1 cellular context compared by ENCODE assay signal in the genomic region with DNA sequence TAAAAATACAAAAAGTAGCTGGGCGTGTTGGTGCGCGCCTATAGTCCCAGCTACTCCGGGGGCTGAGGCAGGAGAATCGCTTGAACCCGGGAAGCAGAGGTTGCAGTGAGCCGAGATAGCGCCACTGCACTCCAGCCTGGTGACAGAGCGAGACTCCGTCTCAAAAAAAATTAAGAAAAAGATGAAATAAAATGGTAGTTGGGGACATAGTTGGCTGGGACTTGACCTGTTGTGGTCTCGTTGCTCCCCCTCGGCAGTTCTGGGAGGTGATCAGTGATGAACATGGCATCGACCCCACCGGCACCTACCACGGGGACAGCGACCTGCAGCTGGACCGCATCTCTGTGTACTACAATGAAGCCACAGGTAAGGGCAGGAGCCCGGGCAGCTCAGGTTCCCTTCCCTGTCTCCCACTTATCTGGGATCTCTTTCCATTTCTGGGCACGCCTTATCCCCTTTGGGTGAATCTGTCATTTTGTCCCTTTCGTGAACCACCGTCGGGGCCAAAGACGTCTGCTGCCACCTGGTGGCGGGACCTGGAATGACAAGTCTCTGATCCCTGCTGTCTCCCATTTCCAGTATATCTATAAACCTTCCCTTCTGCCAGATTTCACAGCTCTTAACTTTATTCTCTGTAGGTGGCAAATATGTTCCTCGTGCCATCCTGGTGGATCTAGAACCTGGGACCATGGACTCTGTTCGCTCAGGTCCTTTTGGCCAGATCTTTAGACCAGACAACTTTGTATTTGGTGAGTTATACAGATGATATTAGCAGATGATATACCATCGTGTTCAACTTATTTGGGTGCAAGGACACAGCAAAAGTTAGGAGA.
A peak's percentile ranks its signal among the peaks of the same experiment; 100 is the strongest.
TF ChIP-seq lines count a peak whose summit lies in the region.

No MANE protein-coding gene starts in this region.

TF ChIP-seq in K562, 482 proteins besides CTCF, POLR2A, EP300 and RAD21 (continued from another document):
- TF ChIP-seq DMBX1 (CRISPR knock-in tag; IDR thresholded peaks at IDR 0.05; ENCODE audit: borderline replicate concordance) (no peak), TAF1 (IDR thresholded peaks at IDR 0.05; ENCODE audit: control insufficient read depth, extremely low read depth, insufficient read depth, low read length, severe bottlenecking) (no peak), DACH1 (IDR thresholded peaks at IDR 0.05; ENCODE audit: partially characterized antibody) (no peak), ZNF76 (CRISPR knock-in tag; IDR thresholded peaks at IDR 0.05; ENCODE audit: borderline replicate concordance) (no peak), SMARCE1 (IDR thresholded peaks at IDR 0.05) (no peak), NCOR1 (IDR thresholded peaks at IDR 0.05) (0 out of 2 replicates have a peak, but pooled peaks have one; percentile 25), SP1 (CRISPR knock-in tag; IDR thresholded peaks at IDR 0.05) (peak; percentile 57; the same call in 1 of the 2 replicates), NFIX (CRISPR knock-in tag; IDR thresholded peaks at IDR 0.05; ENCODE audit: low read depth) (no peak), HCFC1 (IDR thresholded peaks at IDR 0.05; ENCODE audit: low read depth, low read length) (peak; percentile 50; the same call in 1 of the 2 replicates), BCOR (IDR thresholded peaks at IDR 0.05) (no peak), C11orf30 (IDR thresholded peaks at IDR 0.05; ENCODE audit: low read depth) (no peak), ZNF165 (CRISPR knock-in tag; IDR thresholded peaks at IDR 0.05; ENCODE audit: borderline replicate concordance) (no peak), CBX3 (IDR thresholded peaks at IDR 0.05; ENCODE audit: borderline replicate concordance in 1 of 2, low read length in 2 of 2) (peak in 1 of 2 experiments; percentile 40; a peak in 1 of 3 replicates), PYGO2 (tag; IDR thresholded peaks at IDR 0.05) (no peak), RBBP5 (IDR thresholded peaks at IDR 0.05; ENCODE audit: borderline replicate concordance, insufficient read depth, low read length, poor library complexity, severe bottlenecking) (no peak), CBFA2T2 (conservative IDR thresholded peaks at IDR 0.05) (no peak)
- TF ChIP-seq, protein P1, sequence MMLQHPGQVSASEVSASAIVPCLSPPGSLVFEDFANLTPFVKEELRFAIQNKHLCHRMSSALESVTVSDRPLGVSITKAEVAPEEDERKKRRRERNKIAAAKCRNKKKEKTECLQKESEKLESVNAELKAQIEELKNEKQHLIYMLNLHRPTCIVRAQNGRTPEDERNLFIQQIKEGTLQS (IDR thresholded peaks at IDR 0.05): no peak
- TF ChIP-seq, protein P1 (CRISPR knock-in tag; conservative IDR thresholded peaks at IDR 0.05): no peak
- TF ChIP-seq, protein P2, sequence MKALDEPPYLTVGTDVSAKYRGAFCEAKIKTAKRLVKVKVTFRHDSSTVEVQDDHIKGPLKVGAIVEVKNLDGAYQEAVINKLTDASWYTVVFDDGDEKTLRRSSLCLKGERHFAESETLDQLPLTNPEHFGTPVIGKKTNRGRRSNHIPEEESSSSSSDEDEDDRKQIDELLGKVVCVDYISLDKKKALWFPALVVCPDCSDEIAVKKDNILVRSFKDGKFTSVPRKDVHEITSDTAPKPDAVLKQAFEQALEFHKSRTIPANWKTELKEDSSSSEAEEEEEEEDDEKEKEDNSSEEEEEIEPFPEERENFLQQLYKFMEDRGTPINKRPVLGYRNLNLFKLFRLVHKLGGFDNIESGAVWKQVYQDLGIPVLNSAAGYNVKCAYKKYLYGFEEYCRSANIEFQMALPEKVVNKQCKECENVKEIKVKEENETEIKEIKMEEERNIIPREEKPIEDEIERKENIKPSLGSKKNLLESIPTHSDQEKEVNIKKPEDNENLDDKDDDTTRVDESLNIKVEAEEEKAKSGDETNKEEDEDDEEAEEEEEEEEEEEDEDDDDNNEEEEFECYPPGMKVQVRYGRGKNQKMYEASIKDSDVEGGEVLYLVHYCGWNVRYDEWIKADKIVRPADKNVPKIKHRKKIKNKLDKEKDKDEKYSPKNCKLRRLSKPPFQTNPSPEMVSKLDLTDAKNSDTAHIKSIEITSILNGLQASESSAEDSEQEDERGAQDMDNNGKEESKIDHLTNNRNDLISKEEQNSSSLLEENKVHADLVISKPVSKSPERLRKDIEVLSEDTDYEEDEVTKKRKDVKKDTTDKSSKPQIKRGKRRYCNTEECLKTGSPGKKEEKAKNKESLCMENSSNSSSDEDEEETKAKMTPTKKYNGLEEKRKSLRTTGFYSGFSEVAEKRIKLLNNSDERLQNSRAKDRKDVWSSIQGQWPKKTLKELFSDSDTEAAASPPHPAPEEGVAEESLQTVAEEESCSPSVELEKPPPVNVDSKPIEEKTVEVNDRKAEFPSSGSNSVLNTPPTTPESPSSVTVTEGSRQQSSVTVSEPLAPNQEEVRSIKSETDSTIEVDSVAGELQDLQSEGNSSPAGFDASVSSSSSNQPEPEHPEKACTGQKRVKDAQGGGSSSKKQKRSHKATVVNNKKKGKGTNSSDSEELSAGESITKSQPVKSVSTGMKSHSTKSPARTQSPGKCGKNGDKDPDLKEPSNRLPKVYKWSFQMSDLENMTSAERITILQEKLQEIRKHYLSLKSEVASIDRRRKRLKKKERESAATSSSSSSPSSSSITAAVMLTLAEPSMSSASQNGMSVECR (CRISPR knock-in tag; IDR thresholded peaks at IDR 0.05): peak; percentile 83
- TF ChIP-seq, protein P3, sequence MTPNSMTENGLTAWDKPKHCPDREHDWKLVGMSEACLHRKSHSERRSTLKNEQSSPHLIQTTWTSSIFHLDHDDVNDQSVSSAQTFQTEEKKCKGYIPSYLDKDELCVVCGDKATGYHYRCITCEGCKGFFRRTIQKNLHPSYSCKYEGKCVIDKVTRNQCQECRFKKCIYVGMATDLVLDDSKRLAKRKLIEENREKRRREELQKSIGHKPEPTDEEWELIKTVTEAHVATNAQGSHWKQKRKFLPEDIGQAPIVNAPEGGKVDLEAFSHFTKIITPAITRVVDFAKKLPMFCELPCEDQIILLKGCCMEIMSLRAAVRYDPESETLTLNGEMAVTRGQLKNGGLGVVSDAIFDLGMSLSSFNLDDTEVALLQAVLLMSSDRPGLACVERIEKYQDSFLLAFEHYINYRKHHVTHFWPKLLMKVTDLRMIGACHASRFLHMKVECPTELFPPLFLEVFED (CRISPR knock-in tag; conservative IDR thresholded peaks at IDR 0.05): 0 out of 2 replicates have a peak, but pooled peaks have one; percentile 3
- TF ChIP-seq, protein P4, sequence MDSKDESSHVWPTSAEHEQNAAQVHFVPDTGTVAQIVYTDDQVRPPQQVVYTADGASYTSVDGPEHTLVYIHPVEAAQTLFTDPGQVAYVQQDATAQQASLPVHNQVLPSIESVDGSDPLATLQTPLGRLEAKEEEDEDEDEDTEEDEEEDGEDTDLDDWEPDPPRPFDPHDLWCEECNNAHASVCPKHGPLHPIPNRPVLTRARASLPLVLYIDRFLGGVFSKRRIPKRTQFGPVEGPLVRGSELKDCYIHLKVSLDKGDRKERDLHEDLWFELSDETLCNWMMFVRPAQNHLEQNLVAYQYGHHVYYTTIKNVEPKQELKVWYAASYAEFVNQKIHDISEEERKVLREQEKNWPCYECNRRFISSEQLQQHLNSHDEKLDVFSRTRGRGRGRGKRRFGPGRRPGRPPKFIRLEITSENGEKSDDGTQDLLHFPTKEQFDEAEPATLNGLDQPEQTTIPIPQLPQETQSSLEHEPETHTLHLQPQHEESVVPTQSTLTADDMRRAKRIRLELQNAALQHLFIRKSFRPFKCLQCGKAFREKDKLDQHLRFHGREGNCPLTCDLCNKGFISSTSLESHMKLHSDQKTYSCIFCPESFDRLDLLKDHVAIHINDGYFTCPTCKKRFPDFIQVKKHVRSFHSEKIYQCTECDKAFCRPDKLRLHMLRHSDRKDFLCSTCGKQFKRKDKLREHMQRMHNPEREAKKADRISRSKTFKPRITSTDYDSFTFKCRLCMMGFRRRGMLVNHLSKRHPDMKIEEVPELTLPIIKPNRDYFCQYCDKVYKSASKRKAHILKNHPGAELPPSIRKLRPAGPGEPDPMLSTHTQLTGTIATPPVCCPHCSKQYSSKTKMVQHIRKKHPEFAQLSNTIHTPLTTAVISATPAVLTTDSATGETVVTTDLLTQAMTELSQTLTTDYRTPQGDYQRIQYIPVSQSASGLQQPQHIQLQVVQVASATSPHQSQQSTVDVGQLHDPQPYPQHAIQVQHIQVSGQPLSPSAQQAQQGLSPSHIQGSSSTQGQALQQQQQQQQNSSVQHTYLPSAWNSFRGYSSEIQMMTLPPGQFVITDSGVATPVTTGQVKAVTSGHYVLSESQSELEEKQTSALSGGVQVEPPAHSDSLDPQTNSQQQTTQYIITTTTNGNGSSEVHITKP (IDR thresholded peaks at IDR 0.05; ENCODE audit: partially characterized antibody): peak; percentile 26
- TF ChIP-seq, protein P5, sequence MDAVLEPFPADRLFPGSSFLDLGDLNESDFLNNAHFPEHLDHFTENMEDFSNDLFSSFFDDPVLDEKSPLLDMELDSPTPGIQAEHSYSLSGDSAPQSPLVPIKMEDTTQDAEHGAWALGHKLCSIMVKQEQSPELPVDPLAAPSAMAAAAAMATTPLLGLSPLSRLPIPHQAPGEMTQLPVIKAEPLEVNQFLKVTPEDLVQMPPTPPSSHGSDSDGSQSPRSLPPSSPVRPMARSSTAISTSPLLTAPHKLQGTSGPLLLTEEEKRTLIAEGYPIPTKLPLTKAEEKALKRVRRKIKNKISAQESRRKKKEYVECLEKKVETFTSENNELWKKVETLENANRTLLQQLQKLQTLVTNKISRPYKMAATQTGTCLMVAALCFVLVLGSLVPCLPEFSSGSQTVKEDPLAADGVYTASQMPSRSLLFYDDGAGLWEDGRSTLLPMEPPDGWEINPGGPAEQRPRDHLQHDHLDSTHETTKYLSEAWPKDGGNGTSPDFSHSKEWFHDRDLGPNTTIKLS (IDR thresholded peaks at IDR 0.05; ENCODE audit: borderline replicate concordance, low read depth): no peak
- TF ChIP-seq, protein P6, sequence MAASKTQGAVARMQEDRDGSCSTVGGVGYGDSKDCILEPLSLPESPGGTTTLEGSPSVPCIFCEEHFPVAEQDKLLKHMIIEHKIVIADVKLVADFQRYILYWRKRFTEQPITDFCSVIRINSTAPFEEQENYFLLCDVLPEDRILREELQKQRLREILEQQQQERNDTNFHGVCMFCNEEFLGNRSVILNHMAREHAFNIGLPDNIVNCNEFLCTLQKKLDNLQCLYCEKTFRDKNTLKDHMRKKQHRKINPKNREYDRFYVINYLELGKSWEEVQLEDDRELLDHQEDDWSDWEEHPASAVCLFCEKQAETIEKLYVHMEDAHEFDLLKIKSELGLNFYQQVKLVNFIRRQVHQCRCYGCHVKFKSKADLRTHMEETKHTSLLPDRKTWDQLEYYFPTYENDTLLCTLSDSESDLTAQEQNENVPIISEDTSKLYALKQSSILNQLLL (CRISPR knock-in tag; IDR thresholded peaks at IDR 0.05; ENCODE audit: borderline replicate concordance): no peak
TF ChIP-seq in K562: peak in this region for 124.
